ENCODE assay signal across 14 cellular contexts in genomic region chr6:128071212-128071611, GRCh38.
DNase-seq lines count a peak whose midpoint lies in the region; ATAC-seq lines count a peak whose summit lies in the region.
"Had no signal": no experiment of that assay in that cellular context is flagged by ENCODE, and none has a peak within 500 bp of the region (broad histone marks: within the 10 kb centered on the region; RNA-seq: fewer than 3 reads in every experiment).

No MANE protein-coding gene starts in this region.

- ATAC-seq in GM18873 (IDR thresholded peaks at IDR 0.05; ENCODE audit: low FRiP score, unreplicated experiment) (peak; percentile 62), GM21576 (IDR thresholded peaks at IDR 0.05; ENCODE audit: unreplicated experiment) (peak; percentile 62), HG03066 (IDR thresholded peaks at IDR 0.05; ENCODE audit: low read depth, unreplicated experiment) (peak; percentile 63), HG03565 (IDR thresholded peaks at IDR 0.05; ENCODE audit: unreplicated experiment) (no peak)
- ATAC-seq: K562; naive thymus-derived CD4-positive, alpha-beta T cell; PC-3 had no signal

- DNase-seq in RPMI8226 (peak; percentile 3), NCI-H1105 treated with DMSO at 0.1 percent for 48 hours (lab: John Stamatoyannopoulos, UW) (no peak), COR-L47 (lab: John Stamatoyannopoulos, UW) (no peak), putamen (ENCODE audit: low spot score) (no peak)
- DNase-seq: amygdala; foreskin fibroblast; naive thymus-derived CD4-positive, alpha-beta T cell; NCI-H1436 treated with DMSO at 0.1 percent for 48 hours; PC-3 had no signal
